Comparison of ENCODE assay signal across 8 cellular contexts in genomic region chr9:37913480-37914153, GRCh38. TPM values are rescaled to one million over a fixed set of nuclear protein-coding genes. Genes with fewer than 3 reads are reported as not detected.
DNase-seq lines count a peak whose midpoint lies in the region; ATAC-seq and TF ChIP-seq lines count a peak whose summit lies in the region.

No MANE protein-coding gene starts in this region.

- H3K4me1 Mint-ChIP-seq in activated B cell treated with CpG ODN at 0.5 μM for 24 hours: peaks cover 2% of the 10 kb centered on the region
- peaks cover 6% of the 10 kb centered on the region for H3K4me1 Mint-ChIP-seq in central memory CD8-positive, alpha-beta T cell

- no peak overlapping the region for H3K27ac Mint-ChIP-seq in activated B cell treated with CpG ODN at 0.5 μM for 24 hours
- no peak overlapping the region for H3K27ac Mint-ChIP-seq in central memory CD8-positive, alpha-beta T cell (ENCODE audit: low read depth)

- H3K27me3 Mint-ChIP-seq in activated B cell treated with CpG ODN at 0.5 μM for 24 hours: no peaks in the 10 kb centered on the region
- H3K27me3 Mint-ChIP-seq in central memory CD8-positive, alpha-beta T cell: no peaks in the 10 kb centered on the region

- TF ChIP-seq CTCF in activated B cell treated with CpG ODN at 0.5 μM for 24 hours (IDR thresholded peaks at IDR 0.05): peak; percentile 37

- no peaks in the 10 kb centered on the region for H3K9me3 Mint-ChIP-seq in activated B cell treated with CpG ODN at 0.5 μM for 24 hours
- no peaks in the 10 kb centered on the region for H3K9me3 Mint-ChIP-seq in central memory CD8-positive, alpha-beta T cell

- intact Hi-C loops in activated B cell treated with CpG ODN at 0.5 μM for 24 hours (cut with micrococcal nuclease) (loop anchor here (1.0 to 10.0 kb wide), 7 partner anchors 59 to 520 kb away; no protein-coding TSS in a partner anchor), left colon (cut with DNase I, micrococcal nuclease) (loop anchor here in 1 of 2 donors (10.0 kb wide), 1 partner anchor 171 kb away; no protein-coding TSS in a partner anchor)

- peak; percentile 67 for DNase-seq in NCI-H510A treated with DMSO at 0.1 percent for 48 hours (lab: John Stamatoyannopoulos, UW)
- no peak for DNase-seq in NCI-H510A (lab: John Stamatoyannopoulos, UW)
- peak; percentile 29 for DNase-seq in NCI-H2196 treated with DMSO at 0.1 percent for 48 hours (lab: John Stamatoyannopoulos, UW; ENCODE audit: unreplicated experiment)
- DNase-seq in activated B cell treated with CpG ODN at 0.5 μM for 24 hours: peak; percentile 71
- DNase-seq in central memory CD8-positive, alpha-beta T cell (ENCODE audit: low spot score in 2 of 2): peak; percentile 72 to 86
- DNase-seq in left colon: peak; percentile 51 to 86
- DNase-seq in stimulated activated CD4-positive, alpha-beta T cell treated with anti-CD3 and anti-CD28 coated beads, Interleukin-4, amount 100 ng/mL, for 24 hours: peak; percentile 85

- no peak overlapping the region for H3K4me3 Mint-ChIP-seq in activated B cell treated with CpG ODN at 0.5 μM for 24 hours
- no peak overlapping the region for H3K4me3 Mint-ChIP-seq in central memory CD8-positive, alpha-beta T cell

- ATAC-seq in HG03066 (IDR thresholded peaks at IDR 0.05; ENCODE audit: low read depth, unreplicated experiment) (peak; percentile 72), activated B cell treated with CpG ODN at 0.5 μM for 24 hours (ENCODE audit: low read depth) (peak; percentile 93), left colon (peak; percentile 85)
- peak; percentile 71 for ATAC-seq in central memory CD8-positive, alpha-beta T cell (replicated peaks; ENCODE audit: extremely low read depth, poor library complexity, severe bottlenecking)

- POLR2A ChIA-PET in activated B cell treated with CpG ODN at 0.5 μM for 24 hours (lab: Charles Lee): interaction anchor here (0.6 to 0.9 kb wide), 2 partner anchors 9 to 173 kb away, joined by 3 to 6 read pairs; no protein-coding TSS in a partner anchor

- no peaks in the 10 kb centered on the region for H3K36me3 Mint-ChIP-seq in activated B cell treated with CpG ODN at 0.5 μM for 24 hours (ENCODE audit: low read depth)
- no peaks in the 10 kb centered on the region for H3K36me3 Mint-ChIP-seq in central memory CD8-positive, alpha-beta T cell (ENCODE audit: insufficient read depth)

- CTCF ChIA-PET in activated B cell treated with CpG ODN at 0.5 μM for 24 hours (lab: Charles Lee): interaction anchor here (0.6 to 3.1 kb wide), 14 partner anchors 9 to 520 kb away, joined by 3 to 40 read pairs (median 3); partner anchors contain the start of gene SLC25A51

RNA-seq across cellular contexts. Expression of gene SLC25A51, which starts 9.7 kb away (rescaled TPM):
- total RNA-seq in activated B cell treated with CpG ODN at 0.5 μM for 24 hours: 30.5 and 33.9 TPM in 2 replicates
- total RNA-seq in left colon: 10 to 100 TPM; 19.8 to 23.4 TPM
